In genomic region chr13:114222461-114222968, GRCh38 we compare ENCODE assay signal across 13 cellular contexts. TPM values are rescaled to one million over a fixed set of nuclear protein-coding genes. Genes with fewer than 3 reads are reported as not detected.
DNase-seq lines count a peak whose midpoint lies in the region; ATAC-seq, FAIRE-seq and TF ChIP-seq lines count a peak whose summit lies in the region.
"Had no signal": no experiment of that assay in that cellular context is flagged by ENCODE, and none has a peak within 500 bp of the region (broad histone marks: within the 10 kb centered on the region; RNA-seq: fewer than 3 reads in every experiment).

No MANE protein-coding gene starts in this region.

- H3K27ac ChIP-seq in A549 = peak overlapping the region; percentile 19 to 69; a peak in 3 of 6 replicates
- H3K27ac ChIP-seq in left lung = peak overlapping the region in 1 of 2 donors; percentile 53

- no peaks in the 10 kb centered on the region for H3K36me3 ChIP-seq in left lung

- ATAC-seq in A549 (no peak), left lung (peak; percentile 68)

- no peak for TF ChIP-seq CTCF in A549 (IDR thresholded peaks at IDR 0.05)
- TF ChIP-seq CTCF in left lung (IDR thresholded peaks at IDR 0.05) = no peak

- no peaks in the 10 kb centered on the region for H3K9me3 Mint-ChIP-seq in activated naive CD8-positive, alpha-beta T cell treated with anti-CD3 and anti-CD28 coated beads for 36 hours
- H3K9me3 Mint-ChIP-seq: activated T-helper 1 cell treated with anti-CD3 and anti-CD28 coated beads, Interleukin-12 subunit alpha, Interleukin-12 subunit beta, Interleukin-2, Interleukin-4 antibody, amounts not matched to agents 30 ng/mL and 10 ng/mL and 1 ng/mL, durations not matched to agents 14 hours and 24 hours and 36 hours had no signal

- no peaks in the 10 kb centered on the region for H3K9me3 ChIP-seq in A549
- no peaks in the 10 kb centered on the region for H3K9me3 ChIP-seq in left lung

- DNase-seq in A549 (ENCODE audit: low read depth in 1 of 2, low spot score in 1 of 2) (no peak), KBM-7 (peak; percentile 75), left lung (no peak), COR-L47 (lab: John Stamatoyannopoulos, UW) (no peak), D341Med (ENCODE audit: low spot score) (no peak), NCI-H1048 (lab: John Stamatoyannopoulos, UW) (no peak)
- no peak for DNase-seq in activated naive CD8-positive, alpha-beta T cell treated with anti-CD3 and anti-CD28 coated beads for 36 hours
- DNase-seq in activated CD4-positive, alpha-beta T cell treated with anti-CD3 and anti-CD28 coated beads for 4 hours = no peak
- DNase-seq: occipital lobe had no signal

- no peaks in the 10 kb centered on the region for H3K27me3 Mint-ChIP-seq in activated naive CD8-positive, alpha-beta T cell treated with anti-CD3 and anti-CD28 coated beads for 36 hours

- no peak for TF ChIP-seq EP300 in A549 (IDR thresholded peaks at IDR 0.05)

- CTCF ChIA-PET in A549 (lab: Yijun Ruan, JAX) = interaction anchor here (0.9 kb wide), 1 partner anchor 100 kb away, joined by 3 read pairs; no protein-coding TSS in a partner anchor

- H3K27me3 ChIP-seq in left lung = peaks cover 0 to 3% of the 10 kb centered on the region in 2 donors

- H3K36me3 Mint-ChIP-seq in activated naive CD8-positive, alpha-beta T cell treated with anti-CD3 and anti-CD28 coated beads for 36 hours = no peaks in the 10 kb centered on the region

- intact Hi-C loops in left lung (cut with DNase I) = no loop called here

- no peak for FAIRE-seq in A549 (lab: Jason Lieb, UNC)
- FAIRE-seq: frontal cortex had no signal

- TF ChIP-seq POLR2A in A549 (IDR thresholded peaks at IDR 0.05; ENCODE audit: low read length) = no peak

- no peak overlapping the region for H3K4me2 ChIP-seq in A549

- H3K4me3 Mint-ChIP-seq in activated naive CD8-positive, alpha-beta T cell treated with anti-CD3 and anti-CD28 coated beads for 36 hours = no peak overlapping the region
- H3K4me3 Mint-ChIP-seq: activated T-helper 1 cell treated with anti-CD3 and anti-CD28 coated beads, Interleukin-12 subunit alpha, Interleukin-12 subunit beta, Interleukin-2, Interleukin-4 antibody, amounts not matched to agents 30 ng/mL and 10 ng/mL and 1 ng/mL, durations not matched to agents 14 hours and 24 hours and 36 hours had no signal

- POLR2A ChIA-PET in A549 (lab: Yijun Ruan, JAX) = interaction anchor here (0.5 kb wide), 1 partner anchor 17 kb away, joined by 3 read pairs; no protein-coding TSS in a partner anchor

- no peak for TF ChIP-seq RAD21 in A549 (conservative IDR thresholded peaks at IDR 0.05 in 1 of 2, IDR thresholded peaks at IDR 0.05 in 1 of 2)

- H3K27ac Mint-ChIP-seq in activated naive CD8-positive, alpha-beta T cell treated with anti-CD3 and anti-CD28 coated beads for 36 hours = peak overlapping the region; percentile 54
- H3K27ac Mint-ChIP-seq: activated T-helper 1 cell treated with anti-CD3 and anti-CD28 coated beads, Interleukin-12 subunit alpha, Interleukin-12 subunit beta, Interleukin-2, Interleukin-4 antibody, amounts not matched to agents 30 ng/mL and 10 ng/mL and 1 ng/mL, durations not matched to agents 14 hours and 24 hours and 36 hours had no signal

- H3K4me1 Mint-ChIP-seq in activated naive CD8-positive, alpha-beta T cell treated with anti-CD3 and anti-CD28 coated beads for 36 hours = peaks cover 63% of the 10 kb centered on the region

- in situ Hi-C loops in KBM-7 (cut with MboI; ENCODE audit: low pct_unique_long_range_greater_than_20kb, low sequenced_read_pairs) = no loop called here

- H3K4me1 ChIP-seq in A549 (peaks cover 12% of the 10 kb centered on the region; the same call in 1 of the 3 replicates), left lung (peaks cover 0 to 5% of the 10 kb centered on the region in 2 donors)

- H3K4me3 ChIP-seq in A549 (no peak overlapping the region), left lung (no peak overlapping the region)

- 81% methylated on average over 9 of the region's 9 CpGs for WGBS in A549 (ENCODE audit: missing lambda C conversion rate)

TF ChIP-seq in A549, 52 proteins besides CTCF, POLR2A, EP300 and RAD21:
- TF ChIP-seq MAFK (IDR thresholded peaks at IDR 0.05; ENCODE audit: partially characterized antibody) (peak; percentile 21), FOSL2 (IDR thresholded peaks at IDR 0.05) (no peak), FOSL2 (CRISPR knock-in tag; IDR thresholded peaks at IDR 0.05) (no peak), ESRRA (IDR thresholded peaks at IDR 0.05; ENCODE audit: borderline replicate concordance, low read length) (no peak), BHLHE40 (IDR thresholded peaks at IDR 0.05; ENCODE audit: low read depth, low read length) (no peak)
TF ChIP-seq in A549: peak in this region for 1.

RNA-seq across cellular contexts. Expression of gene CDC16, which starts 12.2 kb away (rescaled TPM):
- polyA plus RNA-seq in A549 (2011; rRNA removed) (79.7 and 85.0 TPM in 2 replicates), A549 (2017; fragmentation: RNase III; extraction: RNeasy Plus Mini Kit Qiagen cat#74134 plus additional on column Dnase treatment) (42.4 to 46.3 TPM (median 46.1 TPM) in 3 replicates)
- polyA plus RNA-seq in A549 (2012; cell fraction: cytosol; rRNA removed) = 26.0 and 27.0 TPM in 2 replicates
- polyA plus RNA-seq in A549 (2012; cell fraction: nucleus; rRNA removed) = 21.7 and 29.7 TPM in 2 replicates
- polyA minus RNA-seq in A549 (2011; rRNA and poly(A)+ RNA removed) = 36.6 and 40.0 TPM in 2 replicates
- 10 to 100 TPM; 72.8 to 73.0 TPM for total RNA-seq in activated naive CD8-positive, alpha-beta T cell treated with anti-CD3 and anti-CD28 coated beads for 36 hours
- total RNA-seq in left lung = 10 to 100 TPM; 59.8 to 63.6 TPM

RNA-seq across cellular contexts. Expression of gene CFAP97D2, which starts 43.5 kb away (rescaled TPM):
- not detected in 2 replicates for polyA plus RNA-seq in A549 (2011; rRNA removed)
- polyA plus RNA-seq in A549 (2012; cell fraction: cytosol; rRNA removed) = not detected in 2 replicates
- polyA plus RNA-seq in A549 (2012; cell fraction: nucleus; rRNA removed) = not detected in 2 replicates
- not detected in 3 replicates for polyA plus RNA-seq in A549 (2017; fragmentation: RNase III; extraction: RNeasy Plus Mini Kit Qiagen cat#74134 plus additional on column Dnase treatment)
- not detected in 2 replicates for polyA minus RNA-seq in A549 (2011; rRNA and poly(A)+ RNA removed)
- not detected for total RNA-seq in activated naive CD8-positive, alpha-beta T cell treated with anti-CD3 and anti-CD28 coated beads for 36 hours
- 1 to 10 TPM in 1 of 2 donors, not detected in 1; 1.5 TPM for total RNA-seq in left lung
- total RNA-seq: activated T-helper 1 cell treated with anti-CD3 and anti-CD28 coated beads, Interleukin-12 subunit alpha, Interleukin-12 subunit beta, Interleukin-2, Interleukin-4 antibody, amounts not matched to agents 30 ng/mL and 10 ng/mL and 1 ng/mL, durations not matched to agents 14 hours and 24 hours and 36 hours; frontal cortex; LHCN-M2; occipital lobe; SK-MEL-5 had no signal

RNA-seq across cellular contexts. Expression of gene UPF3A, which starts 58.9 kb away (rescaled TPM):
- 39.9 and 51.0 TPM in 2 replicates for polyA plus RNA-seq in A549 (2011; rRNA removed)
- polyA plus RNA-seq in A549 (2012; cell fraction: cytosol; rRNA removed) = 31.9 and 35.2 TPM in 2 replicates
- polyA plus RNA-seq in A549 (2012; cell fraction: nucleus; rRNA removed) = 38.2 and 41.5 TPM in 2 replicates
- 60.2 to 64.5 TPM (median 62.6 TPM) in 3 replicates for polyA plus RNA-seq in A549 (2017; fragmentation: RNase III; extraction: RNeasy Plus Mini Kit Qiagen cat#74134 plus additional on column Dnase treatment)
- 11.0 and 12.0 TPM in 2 replicates for polyA minus RNA-seq in A549 (2011; rRNA and poly(A)+ RNA removed)
- 10 to 100 TPM; 42.9 to 45.9 TPM for total RNA-seq in activated naive CD8-positive, alpha-beta T cell treated with anti-CD3 and anti-CD28 coated beads for 36 hours
- total RNA-seq in left lung = 10 to 100 TPM; 32.3 to 42.6 TPM
